In genomic region chr19:18919895-18920204, GRCh38 we compare ENCODE assay signal across 8 cellular contexts.
DNase-seq lines count a peak whose midpoint lies in the region; TF ChIP-seq lines count a peak whose summit lies in the region.

No MANE protein-coding gene starts in this region.

- H2AFZ ChIP-seq in ACC112 (ENCODE audit: low read length, unreplicated experiment) = peak overlapping the region; percentile 36

- peaks cover 51% of the 10 kb centered on the region for H3K79me2 ChIP-seq in ACC112 (ENCODE audit: control insufficient read depth, insufficient read depth, low read length, unreplicated experiment)

- H3K9ac ChIP-seq in mucosa of stomach (ENCODE audit: low read length) = peak overlapping the region; percentile 66

- no peak for DNase-seq in HL-60 (ENCODE audit: low read depth in 1 of 2, low spot score in 1 of 2)
- peak in 1 of 61 donors; percentile 60 for DNase-seq in caudate nucleus (lab: John Stamatoyannopoulos, UW)
- DNase-seq in SW480 (ENCODE audit: low spot score) = no peak
- DNase-seq in hypothalamus (lab: John Stamatoyannopoulos, UW) = no peak
- DNase-seq in C1 segment of cervical spinal cord (lab: John Stamatoyannopoulos, UW) = no peak
- DNase-seq in ecto neural progenitor cell (ENCODE audit: low spot score) = no peak

- H3K27me3 ChIP-seq in ACC112 (ENCODE audit: insufficient read depth, low read length) (no peaks in the 10 kb centered on the region), HL-60 (ENCODE audit: insufficient read depth, poor library complexity, severe bottlenecking) (no peaks in the 10 kb centered on the region), mucosa of stomach (ENCODE audit: control insufficient read depth, insufficient read depth, low read length) (no peaks in the 10 kb centered on the region)

- H3K27ac ChIP-seq in ACC112 (ENCODE audit: low read depth, low read length) = peak overlapping the region; percentile 53; the same call in 1 of the 2 replicates
- peak overlapping the region; percentile 77 for H3K27ac ChIP-seq in HL-60 (replicated peaks)
- H3K27ac ChIP-seq in caudate nucleus (ENCODE audit: low read depth, low read length) = peak overlapping the region; percentile 32

- no peaks in the 10 kb centered on the region for H3K9me3 ChIP-seq in mucosa of stomach (ENCODE audit: control insufficient read depth, low read length)

- H3K4me1 ChIP-seq in ACC112 (ENCODE audit: control insufficient read depth, insufficient read depth, low read length, unreplicated experiment) = peaks cover 5% of the 10 kb centered on the region
- peaks cover 15% of the 10 kb centered on the region for H3K4me1 ChIP-seq in mucosa of stomach (ENCODE audit: control insufficient read depth, insufficient read depth, low read length)

- H3K36me3 ChIP-seq in ACC112 (ENCODE audit: insufficient read depth, low read length) (no peaks in the 10 kb centered on the region), mucosa of stomach (ENCODE audit: control insufficient read depth, insufficient read depth, low read length) (peaks cover 8% of the 10 kb centered on the region)

- TF ChIP-seq CTCF in HL-60 (IDR thresholded peaks at IDR 0.05; ENCODE audit: insufficient read depth, low read length) = no peak

- peak overlapping the region; percentile 95 for H3K4me3 ChIP-seq in ACC112 (ENCODE audit: low read depth, low read length)
- H3K4me3 ChIP-seq in HL-60 (replicated peaks; ENCODE audit: insufficient read depth, low read length) = peak overlapping the region; percentile 94
- H3K4me3 ChIP-seq in mucosa of stomach (ENCODE audit: low read length) = peak overlapping the region; percentile 95
